In genomic region chr11:110186867-110187266, GRCh38 we compare ENCODE assay signal across 29 cellular contexts.
"Had no signal": no experiment of that assay in that cellular context is flagged by ENCODE, and none has a peak within 500 bp of the region (broad histone marks: within the 10 kb centered on the region; RNA-seq: fewer than 3 reads in every experiment).

No MANE protein-coding gene starts in this region.

- H2AFZ ChIP-seq: hepatocyte, parathyroid adenoma had no signal

- DNase-seq: dermis blood vessel endothelial cell; effector memory CD4-positive, alpha-beta T cell; foreskin keratinocyte; heart left ventricle; kidney glomerular epithelial cell; left colon; left ventricle myocardium inferior; lower lobe of right lung; natural killer cell; spleen; stimulated activated CD4-positive, alpha-beta T cell treated with anti-CD3 and anti-CD28 coated beads, Interleukin-4, amount 100 ng/mL, for 4 hours; stimulated activated naive CD8-positive, alpha-beta T cell treated with anti-CD3 and anti-CD28 coated beads, Interleukin-15, Interleukin-2, amounts not matched to agents 100 U/mL and 50 U/mL, for 24 hours; upper lobe of right lung; uterus had no signal

- H3K4me3 Mint-ChIP-seq: memory B cell; natural killer cell; stimulated activated memory B cell treated with anti-CD40 and anti-IgM and Interleukin-4, amounts not matched to agents 10 μg/mL and 1 μg/mL and 100 μg/mL, for 72 hours had no signal

- H3K27ac Mint-ChIP-seq: memory B cell; natural killer cell; stimulated activated memory B cell treated with anti-CD40 and anti-IgM and Interleukin-4, amounts not matched to agents 10 μg/mL and 1 μg/mL and 100 μg/mL, for 72 hours had no signal

- ATAC-seq: foreskin keratinocyte; gastroesophageal sphincter; left colon; lower lobe of right lung; natural killer cell; stimulated activated memory B cell treated with anti-CD40 and anti-IgM and Interleukin-4, amounts not matched to agents 10 μg/mL and 1 μg/mL and 100 μg/mL, for 72 hours; stimulated activated naive CD8-positive, alpha-beta T cell treated with anti-CD3 and anti-CD28 coated beads, Interleukin-15, Interleukin-2, amounts not matched to agents 100 U/mL and 50 U/mL, for 24 hours; upper lobe of right lung had no signal

- H3K36me3 ChIP-seq: esophagus muscularis mucosa, gastroesophageal sphincter, heart left ventricle, left ventricle myocardium inferior, lower lobe of right lung, neutrophil, prostate gland, right atrium auricular region, spleen, thoracic aorta, tibial nerve, upper lobe of right lung, uterus had no signal

- H3K4me1 ChIP-seq: esophagus muscularis mucosa, gastroesophageal sphincter, heart left ventricle, left ventricle myocardium inferior, lower lobe of right lung, parathyroid adenoma, prostate gland, right atrium auricular region, spleen, upper lobe of right lung, uterus had no signal

- H3K27ac ChIP-seq: coronary artery, esophagus muscularis mucosa, foreskin keratinocyte, gastroesophageal sphincter, heart left ventricle, hepatocyte, left ventricle myocardium inferior, lower lobe of right lung, neutrophil, parathyroid adenoma, prostate gland, right atrium auricular region, skin epidermis, spleen, thoracic aorta, upper lobe of right lung, uterus had no signal

- H3K9me3 ChIP-seq: esophagus muscularis mucosa, gastroesophageal sphincter, heart left ventricle, left ventricle myocardium inferior, lower lobe of right lung, neutrophil, prostate gland, right atrium auricular region, thoracic aorta, upper lobe of right lung, uterus had no signal

- H3K9me3 Mint-ChIP-seq: natural killer cell had no signal

- H3K27me3 ChIP-seq: esophagus muscularis mucosa, foreskin keratinocyte, gastroesophageal sphincter, heart left ventricle, hepatocyte, neutrophil, right atrium auricular region, tibial nerve, upper lobe of right lung, uterus had no signal

- FAIRE-seq: endothelial cell of umbilical vein, islet of Langerhans had no signal

- H3K9ac ChIP-seq: parathyroid adenoma had no signal

- H3K36me3 Mint-ChIP-seq: natural killer cell had no signal

- H3K4me3 ChIP-seq: coronary artery, esophagus muscularis mucosa, gastroesophageal sphincter, heart left ventricle, hepatocyte, left ventricle myocardium inferior, lower lobe of right lung, prostate gland, right atrium auricular region, skin epidermis, spleen, thoracic aorta, tibial nerve, upper lobe of right lung, uterus had no signal

- H3K4me2 ChIP-seq: hepatocyte had no signal

- H3K79me2 ChIP-seq: hepatocyte, parathyroid adenoma had no signal
